6 cellular contexts compared by ENCODE assay signal in the genomic region with DNA sequence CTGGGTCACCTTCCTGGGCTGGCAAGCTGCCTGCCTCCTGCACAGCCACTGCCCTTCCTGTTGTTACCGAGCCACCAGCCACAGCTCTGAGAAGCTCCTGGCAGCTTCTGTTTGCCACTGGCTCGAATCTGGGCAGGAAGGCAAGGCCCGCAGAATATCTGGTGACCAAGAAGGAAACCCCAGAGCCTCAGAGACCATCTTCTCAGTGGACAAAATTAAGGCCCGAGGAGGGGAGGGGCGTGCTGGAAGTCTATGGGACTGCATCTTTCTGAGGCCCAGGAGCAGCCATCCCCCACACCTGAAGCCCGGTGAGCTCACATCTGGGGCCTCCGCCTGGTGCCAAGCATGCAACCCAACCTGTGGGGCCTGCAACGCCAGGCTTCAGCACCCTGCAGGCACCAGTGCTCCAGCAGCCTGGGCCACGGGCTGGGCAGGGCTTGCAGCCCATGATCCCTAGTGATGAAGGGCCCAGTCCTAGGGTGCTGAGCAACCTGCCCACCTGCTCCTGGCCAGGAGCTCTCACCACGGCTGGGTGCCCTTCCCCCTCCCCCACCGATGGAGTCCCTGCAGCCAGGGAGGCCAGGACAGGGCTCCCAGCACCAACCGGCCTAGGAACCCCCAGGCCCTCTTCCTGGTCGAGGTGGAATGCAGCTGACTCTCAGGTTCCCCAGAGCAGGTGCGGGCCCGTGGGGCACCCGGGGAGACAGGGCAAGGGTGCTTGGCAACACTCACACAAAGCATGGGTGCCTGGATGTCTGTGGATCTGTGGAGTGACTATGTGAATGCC. TPM values are rescaled to one million over a fixed set of nuclear protein-coding genes. Genes with fewer than 3 reads are reported as not detected.
DNase-seq lines count a peak whose midpoint lies in the region; ATAC-seq and TF ChIP-seq lines count a peak whose summit lies in the region.

No MANE protein-coding gene starts in this region.

- H3K9me3 Mint-ChIP-seq in activated CD8-positive, alpha-beta T cell treated with anti-CD3 and anti-CD28 coated beads, Interleukin-2, amount 10 ng/mL, durations not matched to agents 7 days and 5 days (ENCODE audit: insufficient read depth), result no peaks in the 10 kb centered on the region

- CTCF ChIA-PET in activated CD8-positive, alpha-beta T cell treated with anti-CD3 and anti-CD28 coated beads, Interleukin-2, amount 10 ng/mL, durations not matched to agents 7 days and 5 days (lab: Charles Lee), result no interaction called here
- CTCF ChIA-PET in GM10248 (lab: Yijun Ruan, JAX), result interaction anchor here (0.9 to 1.4 kb wide), 2 partner anchors 46 to 203 kb away, joined by 3 to 4 read pairs; no protein-coding TSS in a partner anchor

- peaks cover 38% of the 10 kb centered on the region for H3K4me1 Mint-ChIP-seq in activated CD8-positive, alpha-beta T cell treated with anti-CD3 and anti-CD28 coated beads, Interleukin-2, amount 10 ng/mL, durations not matched to agents 7 days and 5 days (ENCODE audit: low read depth)

- no peak for TF ChIP-seq CTCF in GM10248 (IDR thresholded peaks at IDR 0.05; ENCODE audit: control extremely low read depth, extremely low read depth, low read depth, missing control alignments)
- TF ChIP-seq CTCF in GM13976 (IDR thresholded peaks at IDR 0.05; ENCODE audit: borderline replicate concordance, control extremely low read depth, extremely low read depth, insufficient read depth, missing control alignments), result no peak

- H3K27me3 Mint-ChIP-seq in activated CD8-positive, alpha-beta T cell treated with anti-CD3 and anti-CD28 coated beads, Interleukin-2, amount 10 ng/mL, durations not matched to agents 7 days and 5 days (ENCODE audit: low read depth), result no peaks in the 10 kb centered on the region

- ATAC-seq in activated CD8-positive, alpha-beta T cell treated with anti-CD3 and anti-CD28 coated beads, Interleukin-2, amount 10 ng/mL, durations not matched to agents 7 days and 5 days, result no peak

- POLR2A ChIA-PET in activated CD8-positive, alpha-beta T cell treated with anti-CD3 and anti-CD28 coated beads, Interleukin-2, amount 10 ng/mL, durations not matched to agents 7 days and 5 days (lab: Charles Lee), result interaction anchor here (0.5 to 0.6 kb wide), 2 partner anchors 47 to 379 kb away, joined by 3 read pairs; no protein-coding TSS in a partner anchor
- POLR2A ChIA-PET in GM10248 (lab: Yijun Ruan, JAX), result no interaction called here

- in situ Hi-C loops in GM13976 (cut with MboI; ENCODE audit: low sequenced_read_pairs, unreplicated experiment), result no loop called here

- peak overlapping the region; percentile 80 for H3K27ac Mint-ChIP-seq in activated CD8-positive, alpha-beta T cell treated with anti-CD3 and anti-CD28 coated beads, Interleukin-2, amount 10 ng/mL, durations not matched to agents 7 days and 5 days

- H3K4me3 Mint-ChIP-seq in activated CD8-positive, alpha-beta T cell treated with anti-CD3 and anti-CD28 coated beads, Interleukin-2, amount 10 ng/mL, durations not matched to agents 7 days and 5 days, result peak overlapping the region; percentile 76

- peak; percentile 92 for DNase-seq in COLO668 (lab: John Stamatoyannopoulos, UW; ENCODE audit: unreplicated experiment)
- DNase-seq in activated CD8-positive, alpha-beta T cell treated with anti-CD3 and anti-CD28 coated beads, Interleukin-2, amount 10 ng/mL, durations not matched to agents 7 days and 5 days, result no peak
- peak; percentile 41 to 63 for DNase-seq in lung microvascular endothelial cell (ENCODE audit: low read depth in 2 of 2)
- no peak for DNase-seq in GM10248 (ENCODE audit: extremely low spot score)
- DNase-seq in NK-92 treated with Interleukin-12 subunit alpha and Interleukin-12 subunit beta, amount 100 ng/mL, for 24 hours (lab: John Stamatoyannopoulos, UW), result no peak
- DNase-seq in GM13976 (ENCODE audit: low spot score), result no peak

- peaks cover 11% of the 10 kb centered on the region for H3K36me3 Mint-ChIP-seq in activated CD8-positive, alpha-beta T cell treated with anti-CD3 and anti-CD28 coated beads, Interleukin-2, amount 10 ng/mL, durations not matched to agents 7 days and 5 days (ENCODE audit: low read depth)

RNA-seq across cellular contexts. Expression of gene CPTP, which starts 0.9 kb away (rescaled TPM):
- 10 to 100 TPM; 18.5 to 21.4 TPM for total RNA-seq in activated CD8-positive, alpha-beta T cell treated with anti-CD3 and anti-CD28 coated beads, Interleukin-2, amount 10 ng/mL, durations not matched to agents 7 days and 5 days
- total RNA-seq in lung microvascular endothelial cell, result 10.7 and 16.3 TPM in 2 replicates

RNA-seq across cellular contexts. Expression of gene INTS11, which starts 1.0 kb away (rescaled TPM):
- total RNA-seq in activated CD8-positive, alpha-beta T cell treated with anti-CD3 and anti-CD28 coated beads, Interleukin-2, amount 10 ng/mL, durations not matched to agents 7 days and 5 days, result 100 to 1,000 TPM; 120 to 134 TPM
- 44.9 and 50.4 TPM in 2 replicates for total RNA-seq in lung microvascular endothelial cell

RNA-seq across cellular contexts. Expression of gene TAS1R3, which starts 5.6 kb away (rescaled TPM):
- 1 to 10 TPM in 1 of 2 experiments, under 1 TPM in 1; 0.78 to 1.2 TPM for total RNA-seq in activated CD8-positive, alpha-beta T cell treated with anti-CD3 and anti-CD28 coated beads, Interleukin-2, amount 10 ng/mL, durations not matched to agents 7 days and 5 days
- under 0.01 and 0.20 TPM in 2 replicates for total RNA-seq in lung microvascular endothelial cell

RNA-seq across cellular contexts. Expression of gene PUSL1, which starts 17.1 kb away (rescaled TPM):
- total RNA-seq in activated CD8-positive, alpha-beta T cell treated with anti-CD3 and anti-CD28 coated beads, Interleukin-2, amount 10 ng/mL, durations not matched to agents 7 days and 5 days, result 10 to 100 TPM; 24.0 to 26.2 TPM
- total RNA-seq in lung microvascular endothelial cell, result 6.9 and 8.1 TPM in 2 replicates

RNA-seq across cellular contexts. Expression of gene ACAP3, which starts 17.8 kb away (rescaled TPM):
- total RNA-seq in activated CD8-positive, alpha-beta T cell treated with anti-CD3 and anti-CD28 coated beads, Interleukin-2, amount 10 ng/mL, durations not matched to agents 7 days and 5 days, result 10 to 100 TPM; 65.2 to 87.3 TPM
- 10.0 and 14.7 TPM in 2 replicates for total RNA-seq in lung microvascular endothelial cell

Comparison
In these comparisons a context has a peak if more than half of its experiments do, and no peak if none do; other contexts are left out.
1. DNase-seq: peak in COLO668 (single experiment) and lung microvascular endothelial cell (2 of 2); none in activated CD8-positive, alpha-beta T cell treated with anti-CD3 and anti-CD28 coated beads, Interleukin-2, amount 10 ng/mL, durations not matched to agents 7 days and 5 days (single experiment), GM10248 (single experiment), NK-92 treated with Interleukin-12 subunit alpha and Interleukin-12 subunit beta, amount 100 ng/mL, for 24 hours (single experiment) and GM13976 (single experiment).